8 cellular contexts compared by ENCODE assay signal in the genomic region with DNA sequence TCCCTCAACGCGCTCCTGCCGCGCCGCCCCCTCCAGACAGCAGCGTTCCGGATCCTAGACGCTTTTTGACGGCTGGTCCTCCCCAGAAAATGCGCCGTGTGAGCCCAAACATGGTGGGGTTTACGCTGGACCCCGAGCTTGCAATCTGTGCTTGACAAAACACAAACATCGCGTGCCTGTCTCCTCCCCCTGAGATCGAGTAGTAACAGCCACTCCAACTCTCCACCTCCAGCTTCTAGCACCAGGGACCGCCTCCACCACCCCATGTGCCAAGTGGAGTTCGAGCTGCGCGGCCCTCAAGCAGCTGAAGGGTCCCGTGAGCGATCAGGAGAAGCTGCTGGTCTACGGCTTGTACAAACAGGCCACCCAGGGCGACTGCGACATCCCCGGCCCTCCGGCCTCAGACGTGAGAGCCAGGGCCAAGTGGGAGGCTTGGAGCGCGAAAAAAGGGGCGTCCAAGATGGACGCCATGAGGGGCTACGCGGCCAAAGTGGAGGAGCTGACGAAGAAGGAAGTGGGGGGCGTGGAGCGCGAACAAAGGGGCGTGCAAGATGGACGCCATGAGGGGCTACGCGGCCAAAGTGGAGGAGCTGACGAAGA. TPM values are rescaled to one million over a fixed set of nuclear protein-coding genes. Genes with fewer than 3 reads are reported as not detected.
DNase-seq lines count a peak whose midpoint lies in the region; ATAC-seq, FAIRE-seq and TF ChIP-seq lines count a peak whose summit lies in the region.

No MANE protein-coding gene starts in this region.

- POLR2A ChIA-PET in A549 (lab: Yijun Ruan, JAX) = interaction anchor here (1.4 to 1.7 kb wide), 2 partner anchors 19 to 29 kb away, joined by 4 to 6 read pairs; partner anchors contain the start of genes GLOD4 and MRM3

- FAIRE-seq in A549 (lab: Jason Lieb, UNC) = no peak

- no peak for TF ChIP-seq EP300 in A549 (IDR thresholded peaks at IDR 0.05)

- TF ChIP-seq RAD21 in A549 (conservative IDR thresholded peaks at IDR 0.05 in 1 of 2, IDR thresholded peaks at IDR 0.05 in 1 of 2) = no peak

- peaks cover 10% of the 10 kb centered on the region for H3K4me1 ChIP-seq in A549

- H3K4me3 ChIP-seq in A549 (peak overlapping the region; percentile 97), GM12865 (ENCODE audit: low read depth, low read length) (peak overlapping the region; percentile 94), astrocyte of the cerebellum (ENCODE audit: low read depth, low read length) (peak overlapping the region; percentile 73), iPS-11a (ENCODE audit: low read depth, low read length) (peak overlapping the region; percentile 91)

- H3K27ac ChIP-seq in A549 = peak overlapping the region; percentile 97 to 98

- intact Hi-C loops in sciatic nerve (cut with DNase I) = no loop called here

- DNase-seq in A549 (ENCODE audit: low read depth in 1 of 2, low spot score in 1 of 2) (peak; percentile 45 to 48), GM12865 (ENCODE audit: low read depth) (peak; percentile 61), NCI-H2029 (lab: John Stamatoyannopoulos, UW) (peak; percentile 31), astrocyte of the cerebellum (ENCODE audit: low read depth) (peak; percentile 26), sciatic nerve (ENCODE audit: low spot score) (peak; percentile 86), NCI-H524 treated with DMSO at 0.1 percent for 48 hours (lab: John Stamatoyannopoulos, UW) (no peak), SKM-1 (lab: John Stamatoyannopoulos, UW; ENCODE audit: unreplicated experiment) (no peak)

- peak overlapping the region; percentile 96 for H3K4me2 ChIP-seq in A549

- TF ChIP-seq CTCF in A549 (IDR thresholded peaks at IDR 0.05) (no peak), GM12865 (IDR thresholded peaks at IDR 0.05; ENCODE audit: insufficient read depth, low read depth, low read length, missing control alignments) (no peak), astrocyte of the cerebellum (IDR thresholded peaks at IDR 0.05; ENCODE audit: low read depth, low read length, missing control alignments) (no peak)

- CTCF ChIA-PET in A549 (lab: Yijun Ruan, JAX) = interaction anchor here (0.6 to 6.1 kb wide), 26 partner anchors 9 to 602 kb away, joined by 3 to 41 read pairs (median 5); partner anchors contain the start of genes GLOD4, MRM3, NXN and TIMM22

- 73% methylated on average over 32 of the region's 43 CpGs for WGBS in A549 (ENCODE audit: missing lambda C conversion rate)

- in situ Hi-C loops in astrocyte of the cerebellum (cut with HindIII; ENCODE audit: low sequenced_read_pairs) = no loop called here

- H3K9me3 ChIP-seq in A549 = no peaks in the 10 kb centered on the region

- TF ChIP-seq POLR2A in A549 (IDR thresholded peaks at IDR 0.05; ENCODE audit: low read length) = no peak

- peak; percentile 14 to 48; a peak in 5 of 6 replicates for ATAC-seq in A549
- peak; percentile 88 for ATAC-seq in sciatic nerve

TF ChIP-seq in A549, 52 proteins besides CTCF, POLR2A, EP300 and RAD21:
- TF ChIP-seq, protein P1, sequence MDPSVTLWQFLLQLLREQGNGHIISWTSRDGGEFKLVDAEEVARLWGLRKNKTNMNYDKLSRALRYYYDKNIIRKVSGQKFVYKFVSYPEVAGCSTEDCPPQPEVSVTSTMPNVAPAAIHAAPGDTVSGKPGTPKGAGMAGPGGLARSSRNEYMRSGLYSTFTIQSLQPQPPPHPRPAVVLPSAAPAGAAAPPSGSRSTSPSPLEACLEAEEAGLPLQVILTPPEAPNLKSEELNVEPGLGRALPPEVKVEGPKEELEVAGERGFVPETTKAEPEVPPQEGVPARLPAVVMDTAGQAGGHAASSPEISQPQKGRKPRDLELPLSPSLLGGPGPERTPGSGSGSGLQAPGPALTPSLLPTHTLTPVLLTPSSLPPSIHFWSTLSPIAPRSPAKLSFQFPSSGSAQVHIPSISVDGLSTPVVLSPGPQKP (IDR thresholded peaks at IDR 0.05; ENCODE audit: low read depth, low read length) = no peak
- no peak for TF ChIP-seq JUNB (IDR thresholded peaks at IDR 0.05)
- TF ChIP-seq, protein P2, sequence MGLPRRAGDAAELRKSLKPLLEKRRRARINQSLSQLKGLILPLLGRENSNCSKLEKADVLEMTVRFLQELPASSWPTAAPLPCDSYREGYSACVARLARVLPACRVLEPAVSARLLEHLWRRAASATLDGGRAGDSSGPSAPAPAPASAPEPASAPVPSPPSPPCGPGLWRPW (IDR thresholded peaks at IDR 0.05) = no peak
- no peak for TF ChIP-seq ESRRA (IDR thresholded peaks at IDR 0.05; ENCODE audit: borderline replicate concordance, low read length)
- TF ChIP-seq TP53 (CRISPR knock-in tag; IDR thresholded peaks at IDR 0.05) = no peak
- TF ChIP-seq TFCP2L1 (CRISPR knock-in tag; IDR thresholded peaks at IDR 0.05) = no peak
- TF ChIP-seq, protein P3, sequence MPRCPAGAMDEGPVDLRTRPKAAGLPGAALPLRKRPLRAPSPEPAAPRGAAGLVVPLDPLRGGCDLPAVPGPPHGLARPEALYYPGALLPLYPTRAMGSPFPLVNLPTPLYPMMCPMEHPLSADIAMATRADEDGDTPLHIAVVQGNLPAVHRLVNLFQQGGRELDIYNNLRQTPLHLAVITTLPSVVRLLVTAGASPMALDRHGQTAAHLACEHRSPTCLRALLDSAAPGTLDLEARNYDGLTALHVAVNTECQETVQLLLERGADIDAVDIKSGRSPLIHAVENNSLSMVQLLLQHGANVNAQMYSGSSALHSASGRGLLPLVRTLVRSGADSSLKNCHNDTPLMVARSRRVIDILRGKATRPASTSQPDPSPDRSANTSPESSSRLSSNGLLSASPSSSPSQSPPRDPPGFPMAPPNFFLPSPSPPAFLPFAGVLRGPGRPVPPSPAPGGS (IDR thresholded peaks at IDR 0.05) = no peak
- no peak for TF ChIP-seq ATOH8 (CRISPR knock-in tag; IDR thresholded peaks at IDR 0.05; ENCODE audit: low read depth)
- TF ChIP-seq, protein P4, sequence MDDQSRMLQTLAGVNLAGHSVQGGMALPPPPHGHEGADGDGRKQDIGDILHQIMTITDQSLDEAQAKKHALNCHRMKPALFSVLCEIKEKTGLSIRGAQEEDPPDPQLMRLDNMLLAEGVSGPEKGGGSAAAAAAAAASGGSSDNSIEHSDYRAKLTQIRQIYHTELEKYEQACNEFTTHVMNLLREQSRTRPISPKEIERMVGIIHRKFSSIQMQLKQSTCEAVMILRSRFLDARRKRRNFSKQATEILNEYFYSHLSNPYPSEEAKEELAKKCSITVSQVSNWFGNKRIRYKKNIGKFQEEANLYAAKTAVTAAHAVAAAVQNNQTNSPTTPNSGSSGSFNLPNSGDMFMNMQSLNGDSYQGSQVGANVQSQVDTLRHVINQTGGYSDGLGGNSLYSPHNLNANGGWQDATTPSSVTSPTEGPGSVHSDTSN (IDR thresholded peaks at IDR 0.05) = no peak
- TF ChIP-seq ZFP36 (IDR thresholded peaks at IDR 0.05; ENCODE audit: borderline replicate concordance, partially characterized antibody) = no peak
- no peak; the same call in 1 of the 2 replicates for TF ChIP-seq PHF8 (IDR thresholded peaks at IDR 0.05; ENCODE audit: borderline replicate concordance, low read depth)
- TF ChIP-seq MAFK (IDR thresholded peaks at IDR 0.05; ENCODE audit: partially characterized antibody) = no peak
- no peak for TF ChIP-seq SREBF2 (IDR thresholded peaks at IDR 0.05)
- no peak for TF ChIP-seq FOSB (CRISPR knock-in tag; IDR thresholded peaks at IDR 0.05)
- no peak for TF ChIP-seq HOXB13 (CRISPR knock-in tag; IDR thresholded peaks at IDR 0.05; ENCODE audit: low read depth)
TF ChIP-seq in A549: peak in this region for 0.

RNA-seq across cellular contexts. Expression of gene GEMIN4, which starts 0.7 kb away (rescaled TPM):
- polyA plus RNA-seq in A549 (2011; rRNA removed) (36.1 and 51.8 TPM in 2 replicates), A549 (2017; fragmentation: RNase III; extraction: RNeasy Plus Mini Kit Qiagen cat#74134 plus additional on column Dnase treatment) (45.5 to 49.0 TPM (median 47.6 TPM) in 3 replicates)
- polyA plus RNA-seq in A549 (2012; cell fraction: cytosol; rRNA removed) = 47.7 and 57.8 TPM in 2 replicates
- 87.8 and 97.5 TPM in 2 replicates for polyA plus RNA-seq in A549 (2012; cell fraction: nucleus; rRNA removed)
- polyA minus RNA-seq in A549 (2011; rRNA and poly(A)+ RNA removed) = 75.5 and 86.7 TPM in 2 replicates
- total RNA-seq in sciatic nerve = 18.1 TPM

RNA-seq across cellular contexts. Expression of gene TLCD3A, which starts 20.3 kb away (rescaled TPM):
- polyA plus RNA-seq in A549 (2011; rRNA removed) (29.5 and 35.1 TPM in 2 replicates), A549 (2017; fragmentation: RNase III; extraction: RNeasy Plus Mini Kit Qiagen cat#74134 plus additional on column Dnase treatment) (28.5 to 31.5 TPM (median 30.8 TPM) in 3 replicates)
- polyA plus RNA-seq in A549 (2012; cell fraction: cytosol; rRNA removed) = 42.9 and 53.3 TPM in 2 replicates
- 35.4 and 40.6 TPM in 2 replicates for polyA plus RNA-seq in A549 (2012; cell fraction: nucleus; rRNA removed)
- polyA minus RNA-seq in A549 (2011; rRNA and poly(A)+ RNA removed) = 47.1 and 53.6 TPM in 2 replicates
- 10.1 TPM for total RNA-seq in sciatic nerve

RNA-seq across cellular contexts. Expression of gene GLOD4, which starts 29.4 kb away (rescaled TPM):
- 98.3 and 133 TPM in 2 replicates for polyA plus RNA-seq in A549 (2011; rRNA removed)
- 56.4 and 60.1 TPM in 2 replicates for polyA plus RNA-seq in A549 (2012; cell fraction: cytosol; rRNA removed)
- 29.1 and 63.3 TPM in 2 replicates for polyA plus RNA-seq in A549 (2012; cell fraction: nucleus; rRNA removed)
- 119 to 141 TPM (median 132 TPM) in 3 replicates for polyA plus RNA-seq in A549 (2017; fragmentation: RNase III; extraction: RNeasy Plus Mini Kit Qiagen cat#74134 plus additional on column Dnase treatment)
- 24.9 and 29.2 TPM in 2 replicates for polyA minus RNA-seq in A549 (2011; rRNA and poly(A)+ RNA removed)
- total RNA-seq in sciatic nerve = 55.7 TPM

RNA-seq across cellular contexts. Expression of gene MRM3, which starts 29.4 kb away (rescaled TPM):
- polyA plus RNA-seq in A549 (2011; rRNA removed) (27.1 and 38.8 TPM in 2 replicates), A549 (2017; fragmentation: RNase III; extraction: RNeasy Plus Mini Kit Qiagen cat#74134 plus additional on column Dnase treatment) (45.4 to 48.2 TPM (median 47.1 TPM) in 3 replicates)
- polyA plus RNA-seq in A549 (2012; cell fraction: cytosol; rRNA removed) = 34.2 and 36.3 TPM in 2 replicates
- 33.7 and 34.2 TPM in 2 replicates for polyA plus RNA-seq in A549 (2012; cell fraction: nucleus; rRNA removed)
- polyA minus RNA-seq in A549 (2011; rRNA and poly(A)+ RNA removed) = 17.1 and 19.2 TPM in 2 replicates
- 12.1 TPM for total RNA-seq in sciatic nerve

RNA-seq across cellular contexts. Expression of gene VPS53, which starts 38.1 kb away (rescaled TPM):
- 32.1 and 34.2 TPM in 2 replicates for polyA plus RNA-seq in A549 (2011; rRNA removed)
- 18.0 and 21.3 TPM in 2 replicates for polyA plus RNA-seq in A549 (2012; cell fraction: cytosol; rRNA removed)
- polyA plus RNA-seq in A549 (2012; cell fraction: nucleus; rRNA removed) = 20.1 and 22.7 TPM in 2 replicates
- 20.0 to 21.7 TPM (median 21.5 TPM) in 3 replicates for polyA plus RNA-seq in A549 (2017; fragmentation: RNase III; extraction: RNeasy Plus Mini Kit Qiagen cat#74134 plus additional on column Dnase treatment)
- 135 and 173 TPM in 2 replicates for polyA minus RNA-seq in A549 (2011; rRNA and poly(A)+ RNA removed)
- 76.6 TPM for total RNA-seq in sciatic nerve

Comparison
In these comparisons a context has a peak if more than half of its experiments do, and no peak if none do; other contexts are left out.
1. DNase-seq: peak in A549 (2 of 2), GM12865 (single experiment), NCI-H2029 (single experiment), astrocyte of the cerebellum (single experiment) and sciatic nerve (single experiment); none in NCI-H524 treated with DMSO at 0.1 percent for 48 hours (single experiment) and SKM-1 (single experiment).
2. Peak in every context shown above with its lines, with median percentiles within 50 percentile points of each other: H3K4me3 ChIP-seq.